Comparison of ENCODE assay signal across 1 cellular context in genomic region chr9:89149726-89150125, GRCh38.
TF ChIP-seq lines count a peak whose summit lies in the region.

No MANE protein-coding gene starts in this region.

TF ChIP-seq in SK-N-SH treated with all-trans-retinoic acid at 6 μM for 48 hours, 23 proteins besides CTCF, POLR2A, EP300 and RAD21 (continued from another document):
- no peak for TF ChIP-seq TSHZ2 (CRISPR knock-in tag; IDR thresholded peaks at IDR 0.05)
- no peak for TF ChIP-seq CREB5 (CRISPR knock-in tag; IDR thresholded peaks at IDR 0.05; ENCODE audit: low read depth)
